Comparison of ENCODE assay signal across 18 cellular contexts in genomic region chr1:38746966-38747600, GRCh38.
A peak's percentile ranks its signal among the peaks of the same experiment; 100 is the strongest.
DNase-seq lines count a peak whose midpoint lies in the region; ATAC-seq and FAIRE-seq lines count a peak whose summit lies in the region.
"Had no signal": no experiment of that assay in that cellular context is flagged by ENCODE, and none has a peak within 500 bp of the region (broad histone marks: within the 10 kb centered on the region; RNA-seq: fewer than 3 reads in every experiment).

No MANE protein-coding gene starts in this region.

- peak overlapping the region; percentile 55 for H3K4me3 Mint-ChIP-seq in T-helper 17 cell
- no peak overlapping the region for H3K4me3 Mint-ChIP-seq in stimulated activated naive B cell treated with anti-CD40 and anti-IgM and Interleukin-4, amounts not matched to agents 10 μg/mL and 1 μg/mL and 100 μg/mL, for 72 hours
- H3K4me3 Mint-ChIP-seq: HFFc6 had no signal

- H3K27me3 Mint-ChIP-seq in T-helper 17 cell, result peaks cover 12% of the 10 kb centered on the region
- H3K27me3 Mint-ChIP-seq in stimulated activated naive B cell treated with anti-CD40 and anti-IgM and Interleukin-4, amounts not matched to agents 10 μg/mL and 1 μg/mL and 100 μg/mL, for 72 hours, result peaks cover 21 to 38% of the 10 kb centered on the region in 2 donors

- no peaks in the 10 kb centered on the region for H3K36me3 Mint-ChIP-seq in T-helper 17 cell (ENCODE audit: low read depth)
- peaks cover 0 to 2% of the 10 kb centered on the region in 2 donors for H3K36me3 Mint-ChIP-seq in stimulated activated naive B cell treated with anti-CD40 and anti-IgM and Interleukin-4, amounts not matched to agents 10 μg/mL and 1 μg/mL and 100 μg/mL, for 72 hours

- H3K4me1 Mint-ChIP-seq in T-helper 17 cell, result peaks cover 5% of the 10 kb centered on the region
- no peaks in the 10 kb centered on the region for H3K4me1 Mint-ChIP-seq in stimulated activated naive B cell treated with anti-CD40 and anti-IgM and Interleukin-4, amounts not matched to agents 10 μg/mL and 1 μg/mL and 100 μg/mL, for 72 hours

- no peak for FAIRE-seq in RCC 7860 (lab: Jason Lieb, UNC)
- FAIRE-seq: GM12891 had no signal

- H3K9me3 ChIP-seq in T-helper 17 cell (ENCODE audit: control insufficient read depth, low read length, poor library complexity, severe bottlenecking), result no peaks in the 10 kb centered on the region
- H3K9me3 ChIP-seq: BE2C had no signal

- ATAC-seq in T-helper 17 cell (no peak), HG02798 (IDR thresholded peaks at IDR 0.05; ENCODE audit: poor library complexity, unreplicated experiment) (no peak), GM18861 (IDR thresholded peaks at IDR 0.05; ENCODE audit: unreplicated experiment) (no peak)
- no peak for ATAC-seq in stimulated activated naive B cell treated with anti-CD40 and anti-IgM and Interleukin-4, amounts not matched to agents 10 μg/mL and 1 μg/mL and 100 μg/mL, for 72 hours (replicated peaks)
- ATAC-seq: left colon had no signal

- H3K27ac Mint-ChIP-seq in T-helper 17 cell, result no peak overlapping the region
- H3K27ac Mint-ChIP-seq in stimulated activated naive B cell treated with anti-CD40 and anti-IgM and Interleukin-4, amounts not matched to agents 10 μg/mL and 1 μg/mL and 100 μg/mL, for 72 hours, result no peak overlapping the region
- H3K27ac Mint-ChIP-seq: HFFc6 had no signal

- H3K9me3 Mint-ChIP-seq in stimulated activated naive B cell treated with anti-CD40 and anti-IgM and Interleukin-4, amounts not matched to agents 10 μg/mL and 1 μg/mL and 100 μg/mL, for 72 hours, result peaks cover 0 to 3% of the 10 kb centered on the region in 2 donors

- peak; percentile 68 for DNase-seq in DMS153 (lab: John Stamatoyannopoulos, UW)
- DNase-seq in HT-29 (ENCODE audit: low spot score), result peak; percentile 75
- no peak for DNase-seq in T-helper 17 cell
- peak; percentile 4 for DNase-seq in kidney tubule cell (ENCODE audit: low spot score)
- DNase-seq in stimulated activated naive B cell treated with anti-CD40 and anti-IgM and Interleukin-4, amounts not matched to agents 10 μg/mL and 1 μg/mL and 100 μg/mL, for 72 hours, result no peak
- no peak for DNase-seq in RCC 7860 (ENCODE audit: low spot score)
- DNase-seq: activated CD4-positive, alpha-beta T cell treated with anti-CD3 and anti-CD28 coated beads, Interleukin-2, amount 50 U/mL, for 1 hour; BE2C; dermis blood vessel endothelial cell; HFFc6; KG1; left colon; NCI-H1694 treated with DMSO at 0.1 percent for 48 hours; Right ventricle myocardium superior; stimulated activated CD4-positive, alpha-beta T cell treated with anti-CD3 and anti-CD28 coated beads, Interleukin-15, amount 100 ng/mL, for 24 hours had no signal

Comparison
In these comparisons a context has a peak if more than half of its experiments do, and no peak if none do; other contexts are left out.
1. DNase-seq: peak in DMS153 (single experiment), HT-29 (single experiment) and kidney tubule cell (single experiment); none in T-helper 17 cell (0 of 3), stimulated activated naive B cell treated with anti-CD40 and anti-IgM and Interleukin-4, amounts not matched to agents 10 μg/mL and 1 μg/mL and 100 μg/mL, for 72 hours (single experiment) and RCC 7860 (single experiment).